Comparison of ENCODE assay signal across 1 cellular context in genomic region chr1:205061665-205062069, GRCh38.
A peak's percentile ranks its signal among the peaks of the same experiment; 100 is the strongest.
TF ChIP-seq lines count a peak whose summit lies in the region.

No MANE protein-coding gene starts in this region.

TF ChIP-seq in H1, 55 proteins besides CTCF, POLR2A, EP300 and RAD21 (continued from another document):
- TF ChIP-seq EGR1 (IDR thresholded peaks at IDR 0.05; ENCODE audit: borderline replicate concordance, low read depth, low read length): no peak
- peak; percentile 38; the same call in 1 of the 2 replicates for TF ChIP-seq MAX (IDR thresholded peaks at IDR 0.05)
